Comparison of ENCODE assay signal across 19 cellular contexts in genomic region chr2:221120643-221121042, GRCh38.
A peak's percentile ranks its signal among the peaks of the same experiment; 100 is the strongest.
DNase-seq lines count a peak whose midpoint lies in the region; ATAC-seq and TF ChIP-seq lines count a peak whose summit lies in the region.
"Had no signal": no experiment of that assay in that cellular context is flagged by ENCODE, and none has a peak within 500 bp of the region (broad histone marks: within the 10 kb centered on the region; RNA-seq: fewer than 3 reads in every experiment).

No MANE protein-coding gene starts in this region.

- no peaks in the 10 kb centered on the region for H3K9me3 ChIP-seq in hepatocyte (ENCODE audit: low read depth)

- DNase-seq in hepatocyte (ENCODE audit: low spot score) (no peak), left colon (no peak), COR-L47 (lab: John Stamatoyannopoulos, UW) (no peak)
- DNase-seq: activated CD4-positive, alpha-beta memory T cell treated with anti-CD3 and anti-CD28 coated beads for 36 hours; caudate nucleus; CD4-positive, CD25-positive, alpha-beta regulatory T cell; DMS79; GM23248; kidney glomerular epithelial cell; NCI-H1436 treated with DMSO at 0.1 percent for 48 hours; NCI-H345; NK-92 treated with Interleukin-12 subunit alpha and Interleukin-12 subunit beta, amount 100 ng/mL, for 24 hours; stimulated activated CD4-positive, alpha-beta T cell treated with anti-CD3 and anti-CD28 coated beads, Interleukin-12 subunit alpha, Interleukin-12 subunit beta, amount 100 ng/mL, for 4 hours had no signal

- H3K27ac ChIP-seq in hepatocyte, result no peak overlapping the region
- H3K27ac ChIP-seq: GM23248, neural progenitor cell had no signal

- no peak for TF ChIP-seq POLR2A in GM18505 (IDR thresholded peaks at IDR 0.05; ENCODE audit: borderline replicate concordance, extremely low read depth, insufficient read depth, insufficient read length)

- H3K36me3 ChIP-seq in hepatocyte (replicated peaks; ENCODE audit: insufficient read depth, low read depth), result no peaks in the 10 kb centered on the region
- H3K36me3 ChIP-seq: neural progenitor cell had no signal

- no peaks in the 10 kb centered on the region for H3K4me1 ChIP-seq in hepatocyte (ENCODE audit: insufficient read depth)

- H3K27me3 ChIP-seq in hepatocyte, result no peaks in the 10 kb centered on the region
- H3K27me3 ChIP-seq: neural progenitor cell had no signal

- WGBS in hepatocyte (ENCODE audit: low lambda C conversion rate, missing lambda C conversion rate), result 87% methylated on average over 2 of the region's 2 CpGs

- H4K20me1 ChIP-seq in hepatocyte (ENCODE audit: insufficient read depth, poor library complexity, severe bottlenecking), result no peaks in the 10 kb centered on the region

- ATAC-seq in GM18505 (IDR thresholded peaks at IDR 0.05; ENCODE audit: unreplicated experiment) (peak; percentile 74), GM21367 (IDR thresholded peaks at IDR 0.05; ENCODE audit: unreplicated experiment) (peak; percentile 75), HG02938 (IDR thresholded peaks at IDR 0.05; ENCODE audit: unreplicated experiment) (peak; percentile 98), HG03460 (IDR thresholded peaks at IDR 0.05; ENCODE audit: unreplicated experiment) (peak; percentile 88), HG03196 (IDR thresholded peaks at IDR 0.05; ENCODE audit: unreplicated experiment) (no peak), left colon (no peak)

- H3K4me2 ChIP-seq in hepatocyte, result no peak overlapping the region
- H3K4me2 ChIP-seq: neural progenitor cell had no signal

- no peak overlapping the region for H2AFZ ChIP-seq in hepatocyte
- H2AFZ ChIP-seq: GM23248, neural progenitor cell had no signal

- H3K9me2 ChIP-seq in hepatocyte (replicated peaks; ENCODE audit: insufficient read depth), result no peaks in the 10 kb centered on the region

- H3K4me3 ChIP-seq in hepatocyte, result no peak overlapping the region
- H3K4me3 ChIP-seq: GM23248, neural progenitor cell had no signal

- intact Hi-C loops in left colon (cut with DNase I, micrococcal nuclease), result no loop called here

- no peaks in the 10 kb centered on the region for H3K79me2 ChIP-seq in hepatocyte

- TF ChIP-seq CTCF in hepatocyte (IDR thresholded peaks at IDR 0.05; ENCODE audit: poor library complexity), result no peak

Comparison
In these comparisons a context has a peak if more than half of its experiments do, and no peak if none do; other contexts are left out.
1. ATAC-seq: peak in GM18505 (single experiment), GM21367 (single experiment), HG02938 (single experiment) and HG03460 (single experiment); none in HG03196 (single experiment) and left colon (single experiment).